Comparison of ENCODE assay signal across 8 cellular contexts in genomic region chr17:7988750-7989178, GRCh38. TPM values are rescaled to one million over a fixed set of nuclear protein-coding genes. Genes with fewer than 3 reads are reported as not detected.
A peak's percentile ranks its signal among the peaks of the same experiment; 100 is the strongest.
DNase-seq lines count a peak whose midpoint lies in the region; ATAC-seq, FAIRE-seq and TF ChIP-seq lines count a peak whose summit lies in the region.

No MANE protein-coding gene starts in this region.

- peak; percentile 12 for TF ChIP-seq CTCF in WTC11 (IDR thresholded peaks at IDR 0.05)

- no peak overlapping the region; the same call in 1 of the 2 replicates for H3K4me3 Mint-ChIP-seq in WTC11

- peaks cover 12% of the 10 kb centered on the region for H3K4me1 Mint-ChIP-seq in WTC11

- H3K27ac Mint-ChIP-seq in WTC11: no peak overlapping the region

- peaks cover 37% of the 10 kb centered on the region for H3K27me3 Mint-ChIP-seq in WTC11 (ENCODE audit: low read depth)

- POLR2A ChIA-PET in WTC11 (lab: Charles Lee): no interaction called here

- H3K9me3 Mint-ChIP-seq in WTC11: peaks cover 7% of the 10 kb centered on the region; the same call in 1 of the 2 replicates

- peaks cover 3% of the 10 kb centered on the region; the same call in 1 of the 2 replicates for H3K36me3 Mint-ChIP-seq in WTC11

- peak; percentile 88 for FAIRE-seq in GM19239 (lab: Jason Lieb, UNC)
- FAIRE-seq in endometrium (lab: Jason Lieb, UNC): peak; percentile 82

- CTCF ChIA-PET in WTC11 (lab: Charles Lee): interaction anchor here (0.5 to 4.8 kb wide), 37 partner anchors 8 to 489 kb away, joined by 3 to 82 read pairs (median 5); partner anchors contain the start of genes CNTROB, CYB5D1, KCNAB3 and NAA38

- peak; percentile 44 to 48 for DNase-seq in AML-193 (lab: John Stamatoyannopoulos, UW)
- no peak for DNase-seq in GM19239 (ENCODE audit: insufficient read length, low spot score)
- DNase-seq in NCI-H2171 treated with DMSO at 0.1 percent for 48 hours (lab: John Stamatoyannopoulos, UW): peak; percentile 72
- no peak for DNase-seq in WTC11 (ENCODE audit: low spot score)
- peak; percentile 81 for DNase-seq in mucosa of gallbladder (ENCODE audit: low spot score)
- peak; percentile 75 for DNase-seq in ureter (ENCODE audit: low spot score)

- ATAC-seq in WTC11 (no peak), HG02759 (IDR thresholded peaks at IDR 0.05; ENCODE audit: unreplicated experiment) (no peak)

TF ChIP-seq in WTC11, 78 proteins besides CTCF, POLR2A, EP300 and RAD21:
- TF ChIP-seq RORB (CRISPR knock-in tag; IDR thresholded peaks at IDR 0.05): no peak
- TF ChIP-seq USF1 (CRISPR knock-in tag; IDR thresholded peaks at IDR 0.05): peak; percentile 32; the same call in 1 of the 2 replicates

RNA-seq across cellular contexts. Expression of gene GUCY2D, which starts 13.7 kb away (rescaled TPM):
- total RNA-seq in WTC11 (2021) (0.87 to 1.9 TPM (median 1.1 TPM) in 3 replicates), mucosa of gallbladder (0.63 TPM), ureter (0.81 TPM)

RNA-seq across cellular contexts. Expression of gene ALOX15B, which starts 50.1 kb away (rescaled TPM):
- 0.22 to 0.87 TPM (median 0.73 TPM) in 3 replicates for total RNA-seq in WTC11 (2021)
- total RNA-seq in mucosa of gallbladder: 14.0 TPM
- total RNA-seq in ureter: 5.3 TPM

RNA-seq across cellular contexts. Expression of gene CNTROB, which starts 56.8 kb away (rescaled TPM):
- total RNA-seq in WTC11 (2021) (37.0 to 39.7 TPM (median 38.5 TPM) in 3 replicates), mucosa of gallbladder (32.1 TPM), ureter (25.6 TPM)

RNA-seq across cellular contexts. Expression of gene TRAPPC1, which starts 57.0 kb away (rescaled TPM):
- total RNA-seq in WTC11 (2021): 99.7 to 135 TPM (median 125 TPM) in 3 replicates
- total RNA-seq in mucosa of gallbladder: 147 TPM
- 166 TPM for total RNA-seq in ureter

RNA-seq across cellular contexts. Expression of gene KCNAB3, which starts 59.1 kb away (rescaled TPM):
- total RNA-seq in WTC11 (2021) (3.2 to 6.7 TPM (median 6.5 TPM) in 3 replicates), mucosa of gallbladder (2.5 TPM), ureter (7.9 TPM)

Comparison
In these comparisons a context has a peak if more than half of its experiments do, and no peak if none do; other contexts are left out.
1. DNase-seq: peak in AML-193 (2 of 2), NCI-H2171 treated with DMSO at 0.1 percent for 48 hours (single experiment), mucosa of gallbladder (single experiment) and ureter (single experiment); none in GM19239 (single experiment) and WTC11 (single experiment).